ENCODE assay signal across 28 cellular contexts in the genomic region with DNA sequence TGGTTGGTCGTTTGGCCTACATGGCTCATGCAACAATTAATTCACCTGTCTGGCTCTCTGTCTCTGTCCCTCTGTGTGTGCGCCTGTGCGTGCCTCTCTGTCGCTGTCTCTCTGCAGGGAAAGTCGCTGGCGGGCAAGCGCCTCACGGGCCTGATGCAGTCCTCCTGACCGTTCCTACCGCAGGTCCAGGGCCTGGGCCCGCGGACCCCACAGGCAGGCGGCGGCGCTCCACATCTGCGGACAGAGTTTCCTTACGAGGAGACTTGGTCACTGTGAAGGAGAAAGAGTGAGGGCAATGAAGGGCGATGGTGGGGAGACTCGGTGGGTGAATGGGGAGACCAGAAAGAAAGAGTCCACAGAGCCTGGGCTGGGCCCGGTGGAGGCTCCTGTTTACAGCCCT.
"Had no signal": no experiment of that assay in that cellular context is flagged by ENCODE, and none has a peak within 500 bp of the region (broad histone marks: within the 10 kb centered on the region; RNA-seq: fewer than 3 reads in every experiment).

No MANE protein-coding gene starts in this region.

- H3K9me3 Mint-ChIP-seq: naive B cell; naive thymus-derived CD8-positive, alpha-beta T cell; natural killer cell treated with Interleukin-12 subunit alpha and Interleukin-12 subunit beta and Interleukin-15 and Interleukin-18, amount 100 ng/mL, for 72 hours; nephron progenitor cell; neural crest cell; stimulated activated effector memory CD8-positive, alpha-beta T cell treated with anti-CD3 and anti-CD28 coated beads, Interleukin-12 subunit alpha, Interleukin-12 subunit beta, amount 100 ng/mL, for 72 hours; stimulated activated naive B cell treated with anti-CD40 and anti-IgM and Interleukin-4, amounts not matched to agents 10 μg/mL and 1 μg/mL and 100 μg/mL, for 72 hours; stimulated activated naive CD8-positive, alpha-beta T cell treated with anti-CD3 and anti-CD28 coated beads, Interleukin-15, Interleukin-2, amounts not matched to agents 100 ng/mL and 50 ng/mL, for 24 hours had no signal

- H3K27ac Mint-ChIP-seq: natural killer cell treated with Interleukin-12 subunit alpha and Interleukin-12 subunit beta and Interleukin-15 and Interleukin-18, amount 100 ng/mL, for 72 hours; nephron progenitor cell; progenitor cell of endocrine pancreas; stimulated activated effector memory CD8-positive, alpha-beta T cell treated with anti-CD3 and anti-CD28 coated beads, Interleukin-12 subunit alpha, Interleukin-12 subunit beta, amount 100 ng/mL, for 72 hours; stimulated activated naive B cell treated with anti-CD40 and anti-IgM and Interleukin-4, amounts not matched to agents 10 μg/mL and 1 μg/mL and 100 μg/mL, for 72 hours; stimulated activated naive CD8-positive, alpha-beta T cell treated with anti-CD3 and anti-CD28 coated beads, Interleukin-15, Interleukin-2, amounts not matched to agents 100 ng/mL and 50 ng/mL, for 24 hours had no signal

- H3K36me3 ChIP-seq: ovary, right lobe of liver, sigmoid colon, stomach, thoracic aorta, thyroid gland, tibial nerve, upper lobe of left lung, vagina had no signal

- H3K4me3 ChIP-seq: ovary, psoas muscle, right lobe of liver, sigmoid colon, stomach, thoracic aorta, thyroid gland, tibial nerve, upper lobe of left lung, vagina had no signal

- H3K9me3 ChIP-seq: ovary, psoas muscle, right lobe of liver, sigmoid colon, stomach, thoracic aorta, thyroid gland, tibial nerve, upper lobe of left lung, vagina had no signal

- H3K27me3 Mint-ChIP-seq: naive B cell had no signal

- H3K4me1 ChIP-seq: right lobe of liver, thyroid gland, upper lobe of left lung, vagina had no signal

- H3K4me3 Mint-ChIP-seq: naive B cell; naive thymus-derived CD8-positive, alpha-beta T cell; natural killer cell treated with Interleukin-12 subunit alpha and Interleukin-12 subunit beta and Interleukin-15 and Interleukin-18, amount 100 ng/mL, for 72 hours; nephron progenitor cell; neural crest cell; stimulated activated effector memory CD8-positive, alpha-beta T cell treated with anti-CD3 and anti-CD28 coated beads, Interleukin-12 subunit alpha, Interleukin-12 subunit beta, amount 100 ng/mL, for 72 hours; stimulated activated naive B cell treated with anti-CD40 and anti-IgM and Interleukin-4, amounts not matched to agents 10 μg/mL and 1 μg/mL and 100 μg/mL, for 72 hours; stimulated activated naive CD8-positive, alpha-beta T cell treated with anti-CD3 and anti-CD28 coated beads, Interleukin-15, Interleukin-2, amounts not matched to agents 100 ng/mL and 50 ng/mL, for 24 hours had no signal

- H3K4me1 Mint-ChIP-seq: stimulated activated effector memory CD8-positive, alpha-beta T cell treated with anti-CD3 and anti-CD28 coated beads, Interleukin-12 subunit alpha, Interleukin-12 subunit beta, amount 100 ng/mL, for 72 hours had no signal

- H3K27me3 ChIP-seq: ovary, right lobe of liver, sigmoid colon, thyroid gland, tibial nerve, upper lobe of left lung, vagina had no signal

- H3K27ac ChIP-seq: ovary, psoas muscle, right lobe of liver, sigmoid colon, stomach, thoracic aorta, thyroid gland, tibial nerve, upper lobe of left lung, vagina had no signal

- DNase-seq: naive B cell; naive thymus-derived CD8-positive, alpha-beta T cell; nephron progenitor cell; occipital lobe; ovary; psoas muscle; right cardiac atrium; right lobe of liver; sigmoid colon; small intestine; stimulated activated CD4-positive, alpha-beta T cell treated with anti-CD3 and anti-CD28 coated beads, Interleukin-15, amount 100 ng/mL, for 24 hours; stimulated activated CD4-positive, alpha-beta T cell treated with anti-CD3 and anti-CD28 coated beads, Interleukin-2, amount 100 ng/mL, for 24 hours; stimulated activated CD4-positive, alpha-beta T cell treated with anti-CD3 and anti-CD28 coated beads, Interleukin-2, amount 100 ng/mL, for 48 hours; stimulated activated CD4-positive, alpha-beta T cell treated with anti-CD3 and anti-CD28 coated beads, Interleukin-4, amount 100 ng/mL, for 24 hours; stimulated activated naive B cell treated with anti-CD40 and anti-IgM and Interleukin-4, amounts not matched to agents 10 μg/mL and 1 μg/mL and 100 μg/mL, for 72 hours; stimulated activated naive CD4-positive, alpha-beta T cell treated with Interleukin-2 at 50 U/mL for 16 hours; stomach; thyroid gland; trophoblast cell had no signal

- FAIRE-seq: small intestine had no signal

- H3K36me3 Mint-ChIP-seq: naive B cell; naive thymus-derived CD8-positive, alpha-beta T cell; natural killer cell treated with Interleukin-12 subunit alpha and Interleukin-12 subunit beta and Interleukin-15 and Interleukin-18, amount 100 ng/mL, for 72 hours; stimulated activated effector memory CD8-positive, alpha-beta T cell treated with anti-CD3 and anti-CD28 coated beads, Interleukin-12 subunit alpha, Interleukin-12 subunit beta, amount 100 ng/mL, for 72 hours; stimulated activated naive B cell treated with anti-CD40 and anti-IgM and Interleukin-4, amounts not matched to agents 10 μg/mL and 1 μg/mL and 100 μg/mL, for 72 hours had no signal
